8 cellular contexts compared by ENCODE assay signal in the genomic region with DNA sequence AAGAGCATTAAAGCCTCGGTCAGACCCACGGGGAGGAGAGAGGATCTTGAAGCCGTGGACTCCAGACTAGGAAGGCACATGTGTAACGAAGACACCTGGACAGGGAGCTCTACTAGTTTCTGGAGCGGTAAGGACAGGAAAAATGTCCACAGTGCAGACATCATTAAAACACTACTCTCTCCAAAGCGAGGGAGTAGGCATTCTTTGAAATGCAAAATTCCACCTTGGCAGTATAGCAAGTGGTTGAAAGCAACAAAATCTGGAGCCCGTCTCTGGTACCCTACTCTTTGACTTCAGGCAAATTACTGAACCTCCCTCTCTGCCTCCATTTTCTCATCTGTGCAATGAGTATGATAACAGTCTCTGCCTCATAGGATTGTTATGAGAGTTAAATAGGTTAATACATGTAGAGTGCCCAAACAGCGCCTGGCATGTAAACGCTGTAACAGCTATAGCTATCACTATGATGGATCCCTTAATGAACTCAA. TPM values are rescaled to one million over a fixed set of nuclear protein-coding genes. Genes with fewer than 3 reads are reported as not detected.
DNase-seq lines count a peak whose midpoint lies in the region; ATAC-seq lines count a peak whose summit lies in the region.

No MANE protein-coding gene starts in this region.

- peaks cover 0 to 27% (median 0%) of the 10 kb centered on the region in 5 donors for H3K27me3 Mint-ChIP-seq in naive thymus-derived CD4-positive, alpha-beta T cell

- H3K27ac ChIP-seq in ACC112 (ENCODE audit: low read depth, low read length) (no peak overlapping the region), duodenal mucosa (ENCODE audit: low read depth, low read length) (no peak overlapping the region)
- H3K27ac ChIP-seq in naive thymus-derived CD4-positive, alpha-beta T cell (ENCODE audit: low read depth, low read length): peak overlapping the region; percentile 27

- H3K79me2 ChIP-seq in ACC112 (ENCODE audit: control insufficient read depth, insufficient read depth, low read length, unreplicated experiment): no peaks in the 10 kb centered on the region

- POLR2A ChIA-PET in naive thymus-derived CD4-positive, alpha-beta T cell (lab: Charles Lee): interaction anchor here (1.2 to 1.4 kb wide), 2 partner anchors 61 to 79 kb away, joined by 3 read pairs; partner anchors contain the start of genes DNPH1 and ZNF318

- H3K4me3 ChIP-seq in ACC112 (ENCODE audit: low read depth, low read length): peak overlapping the region; percentile 63
- peak overlapping the region; percentile 64 to 66 for H3K4me3 ChIP-seq in duodenal mucosa (ENCODE audit: low read depth in 1 of 2, low read length in 2 of 2)
- peak overlapping the region; percentile 59 for H3K4me3 ChIP-seq in naive thymus-derived CD4-positive, alpha-beta T cell (ENCODE audit: low read length)

- CTCF ChIA-PET in naive thymus-derived CD4-positive, alpha-beta T cell (lab: Charles Lee): interaction anchor here (0.7 to 1.1 kb wide), 2 partner anchors 87 to 89 kb away, joined by 3 read pairs; no protein-coding TSS in a partner anchor

- H2AFZ ChIP-seq in ACC112 (ENCODE audit: low read length, unreplicated experiment): peak overlapping the region; percentile 61

- DNase-seq in naive thymus-derived CD4-positive, alpha-beta T cell: peak in 1 of 9 donors; percentile 7
- DNase-seq in SKM-1 treated with dmso at 0.1 percent for 144 hours (lab: John Stamatoyannopoulos, UW; ENCODE audit: unreplicated experiment) (no peak), NCI-H2227 (lab: John Stamatoyannopoulos, UW; ENCODE audit: unreplicated experiment) (no peak)
- no peak for DNase-seq in effector CD4-positive, alpha-beta T cell

- H3K9ac ChIP-seq in duodenal mucosa (ENCODE audit: low read depth in 1 of 2, low read length in 2 of 2): peak overlapping the region; percentile 29 to 33

- H3K4me1 Mint-ChIP-seq in naive thymus-derived CD4-positive, alpha-beta T cell: peaks cover 6 to 13% (median 10%) of the 10 kb centered on the region in 7 donors

- H3K36me3 ChIP-seq in ACC112 (ENCODE audit: insufficient read depth, low read length) (no peaks in the 10 kb centered on the region), duodenal mucosa (ENCODE audit: control insufficient read depth in 1 of 2, insufficient read depth in 2 of 2, low read length in 2 of 2) (no peaks in the 10 kb centered on the region)
- no peaks in the 10 kb centered on the region for H3K36me3 ChIP-seq in naive thymus-derived CD4-positive, alpha-beta T cell (ENCODE audit: control insufficient read depth in 2 of 3, insufficient read depth in 3 of 3, low read length in 3 of 3)

- peak; percentile 9 for ATAC-seq in HG02759 (IDR thresholded peaks at IDR 0.05; ENCODE audit: unreplicated experiment)
- no peak for ATAC-seq in naive thymus-derived CD4-positive, alpha-beta T cell
- ATAC-seq in GM21786 (IDR thresholded peaks at IDR 0.05; ENCODE audit: unreplicated experiment): no peak

- H3K4me3 Mint-ChIP-seq in naive thymus-derived CD4-positive, alpha-beta T cell: peak overlapping the region; percentile 78 to 89 (median 84)

- peak overlapping the region in 4 of 9 donors; percentile 24 to 65 (median 42) for H3K27ac Mint-ChIP-seq in naive thymus-derived CD4-positive, alpha-beta T cell

- peaks cover 12% of the 10 kb centered on the region for H3K4me1 ChIP-seq in ACC112 (ENCODE audit: control insufficient read depth, insufficient read depth, low read length, unreplicated experiment)
- H3K4me1 ChIP-seq in duodenal mucosa (ENCODE audit: control insufficient read depth in 1 of 2, insufficient read depth in 2 of 2, low read length in 2 of 2): peaks cover 6 to 12% of the 10 kb centered on the region in 2 donors
- peaks cover 8 to 11% of the 10 kb centered on the region in 2 donors for H3K4me1 ChIP-seq in naive thymus-derived CD4-positive, alpha-beta T cell (ENCODE audit: control insufficient read depth in 2 of 2, insufficient read depth in 2 of 2, low read length in 2 of 2)

- H3K27me3 ChIP-seq in ACC112 (ENCODE audit: insufficient read depth, low read length) (peaks cover 8% of the 10 kb centered on the region), duodenal mucosa (ENCODE audit: control insufficient read depth in 1 of 2, insufficient read depth in 2 of 2, low read length in 2 of 2) (peaks cover 0 to 6% of the 10 kb centered on the region in 2 donors)
- H3K27me3 ChIP-seq in naive thymus-derived CD4-positive, alpha-beta T cell (ENCODE audit: control insufficient read depth in 2 of 2, insufficient read depth in 2 of 2, low read length in 2 of 2): no peaks in the 10 kb centered on the region

- intact Hi-C loops in naive thymus-derived CD4-positive, alpha-beta T cell (cut with micrococcal nuclease): loop anchor here in 1 of 2 donors (1.0 to 5.0 kb wide), 5 partner anchors 25 to 197 kb away; no protein-coding TSS in a partner anchor

- H3K36me3 Mint-ChIP-seq in naive thymus-derived CD4-positive, alpha-beta T cell: peaks cover 0 to 9% (median 0%) of the 10 kb centered on the region in 5 donors

- no peaks in the 10 kb centered on the region for H3K9me3 Mint-ChIP-seq in naive thymus-derived CD4-positive, alpha-beta T cell

- no peaks in the 10 kb centered on the region for H3K9me3 ChIP-seq in duodenal mucosa (ENCODE audit: control insufficient read depth in 1 of 2, low read length in 2 of 2)
- H3K9me3 ChIP-seq in naive thymus-derived CD4-positive, alpha-beta T cell (ENCODE audit: control insufficient read depth in 2 of 3, low read length in 3 of 3): no peaks in the 10 kb centered on the region

RNA-seq across cellular contexts. Expression of gene CRIP3, which starts 0.4 kb away (rescaled TPM):
- total RNA-seq in naive thymus-derived CD4-positive, alpha-beta T cell: 1 to 10 TPM in 4 of 5 experiments, not detected in 1; 2.1 to 7.4 (median 4.8) TPM
- not detected for polyA plus RNA-seq in naive thymus-derived CD4-positive, alpha-beta T cell

RNA-seq across cellular contexts. Expression of gene SLC22A7, which starts 11.0 kb away (rescaled TPM):
- not detected for total RNA-seq in naive thymus-derived CD4-positive, alpha-beta T cell
- not detected for polyA plus RNA-seq in naive thymus-derived CD4-positive, alpha-beta T cell
